In the genomic region with DNA sequence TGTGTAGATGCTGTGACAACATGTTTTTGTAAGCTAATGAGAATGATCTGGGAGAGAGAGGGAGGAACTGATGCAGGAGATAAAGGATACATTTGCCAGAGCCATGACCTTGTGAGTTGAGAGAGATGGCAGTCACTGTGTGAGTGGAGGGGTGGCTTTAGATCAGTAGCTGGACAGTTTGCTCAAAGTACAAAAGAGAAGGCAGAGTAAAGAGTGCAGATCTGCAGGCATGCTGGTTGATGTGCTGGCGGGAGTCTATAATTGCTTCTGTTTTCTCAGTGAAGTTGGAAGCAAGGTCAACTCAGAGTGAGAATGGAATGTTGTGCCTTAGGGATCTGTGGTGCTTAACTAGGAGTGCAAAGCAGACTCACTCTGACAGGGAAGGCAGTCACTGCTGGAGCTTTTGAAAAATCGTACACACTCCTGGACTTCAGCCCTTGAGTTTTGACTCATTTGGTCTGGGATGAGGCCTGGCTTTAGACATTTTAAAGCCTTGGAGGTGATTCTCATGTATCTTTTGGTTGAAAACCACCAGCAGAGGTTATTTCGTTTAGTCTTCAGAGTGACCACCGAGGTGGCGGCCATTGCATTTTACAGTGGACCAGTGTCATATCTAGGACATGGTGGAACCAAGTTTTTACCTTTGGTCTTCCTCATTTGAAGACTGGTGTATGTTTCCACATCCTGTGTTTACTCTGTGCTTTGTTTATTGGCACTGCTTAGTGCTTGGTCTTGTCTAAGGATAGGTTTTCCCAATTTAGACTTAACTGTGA, we compare ENCODE assay signal across 1 cellular context.
TF ChIP-seq lines count a peak whose summit lies in the region.

No MANE protein-coding gene starts in this region.

TF ChIP-seq in HepG2, 621 proteins besides CTCF, POLR2A, EP300 and RAD21 (continues in another document):
- TF ChIP-seq ZNF839 (CRISPR knock-in tag; IDR thresholded peaks at IDR 0.05; ENCODE audit: borderline replicate concordance) (no peak), PRPF4 (IDR thresholded peaks at IDR 0.05; ENCODE audit: low read depth, low read length, poor library complexity, severe bottlenecking) (no peak), ZNF570 (CRISPR knock-in tag; IDR thresholded peaks at IDR 0.05; ENCODE audit: borderline replicate concordance) (no peak), ZSCAN31 (CRISPR knock-in tag; IDR thresholded peaks at IDR 0.05; ENCODE audit: low read depth) (peak; percentile 61; the same call in 1 of the 2 replicates), ONECUT2 (CRISPR knock-in tag; IDR thresholded peaks at IDR 0.05) (no peak), ZBTB49 (CRISPR knock-in tag; IDR thresholded peaks at IDR 0.05; ENCODE audit: borderline replicate concordance) (no peak), ZNF432 (CRISPR knock-in tag; IDR thresholded peaks at IDR 0.05; ENCODE audit: borderline replicate concordance) (no peak), ZNF451 (CRISPR knock-in tag; IDR thresholded peaks at IDR 0.05) (no peak), NR2F6 (IDR thresholded peaks at IDR 0.05) (peak; percentile 76), NR2F6 (CRISPR knock-in tag; IDR thresholded peaks at IDR 0.05) (peak; percentile 76), ZNF557 (CRISPR knock-in tag; IDR thresholded peaks at IDR 0.05) (no peak), MIXL1 (CRISPR knock-in tag; IDR thresholded peaks at IDR 0.05) (peak; percentile 86; the same call in 1 of the 2 replicates), MAZ (IDR thresholded peaks at IDR 0.05; ENCODE audit: borderline replicate concordance, low read depth, low read length) (no peak), MAZ (CRISPR knock-in tag; IDR thresholded peaks at IDR 0.05; ENCODE audit: low read depth) (no peak), GATAD1 (CRISPR knock-in tag; IDR thresholded peaks at IDR 0.05) (no peak), REXO4 (CRISPR knock-in tag; IDR thresholded peaks at IDR 0.05; ENCODE audit: borderline replicate concordance) (no peak), KLF9 (CRISPR knock-in tag; IDR thresholded peaks at IDR 0.05; ENCODE audit: low read depth) (no peak), RBFOX2 (IDR thresholded peaks at IDR 0.05; ENCODE audit: low read depth, low read length) (peak; percentile 44; the same call in 1 of the 2 replicates), ZNF713 (CRISPR knock-in tag; IDR thresholded peaks at IDR 0.05) (no peak), RCOR2 (CRISPR knock-in tag; IDR thresholded peaks at IDR 0.05) (peak; percentile 74), RELA (CRISPR knock-in tag; IDR thresholded peaks at IDR 0.05) (no peak), ZBTB40 (IDR thresholded peaks at IDR 0.05) (no peak), ZBTB40 (CRISPR knock-in tag; IDR thresholded peaks at IDR 0.05) (peak; percentile 39; the same call in 1 of the 2 replicates), ZC3H4 (CRISPR knock-in tag; IDR thresholded peaks at IDR 0.05; ENCODE audit: borderline replicate concordance) (no peak), THAP9 (CRISPR knock-in tag; IDR thresholded peaks at IDR 0.05; ENCODE audit: borderline replicate concordance) (no peak), HNRNPL (IDR thresholded peaks at IDR 0.05; ENCODE audit: low read depth, low read length) (no peak), GLI4 (CRISPR knock-in tag; IDR thresholded peaks at IDR 0.05; ENCODE audit: borderline replicate concordance) (no peak), ZNF138 (CRISPR knock-in tag; IDR thresholded peaks at IDR 0.05; ENCODE audit: low read depth) (no peak), HIVEP1 (CRISPR knock-in tag; IDR thresholded peaks at IDR 0.05) (no peak), GMEB2 (CRISPR knock-in tag; IDR thresholded peaks at IDR 0.05; ENCODE audit: low read depth) (no peak), ELF3 (CRISPR knock-in tag; IDR thresholded peaks at IDR 0.05) (peak; percentile 46), ZNF124 (CRISPR knock-in tag; IDR thresholded peaks at IDR 0.05) (peak; percentile 72; the same call in 1 of the 2 replicates), PAF1 (CRISPR knock-in tag; IDR thresholded peaks at IDR 0.05) (no peak)
- TF ChIP-seq, protein P1, sequence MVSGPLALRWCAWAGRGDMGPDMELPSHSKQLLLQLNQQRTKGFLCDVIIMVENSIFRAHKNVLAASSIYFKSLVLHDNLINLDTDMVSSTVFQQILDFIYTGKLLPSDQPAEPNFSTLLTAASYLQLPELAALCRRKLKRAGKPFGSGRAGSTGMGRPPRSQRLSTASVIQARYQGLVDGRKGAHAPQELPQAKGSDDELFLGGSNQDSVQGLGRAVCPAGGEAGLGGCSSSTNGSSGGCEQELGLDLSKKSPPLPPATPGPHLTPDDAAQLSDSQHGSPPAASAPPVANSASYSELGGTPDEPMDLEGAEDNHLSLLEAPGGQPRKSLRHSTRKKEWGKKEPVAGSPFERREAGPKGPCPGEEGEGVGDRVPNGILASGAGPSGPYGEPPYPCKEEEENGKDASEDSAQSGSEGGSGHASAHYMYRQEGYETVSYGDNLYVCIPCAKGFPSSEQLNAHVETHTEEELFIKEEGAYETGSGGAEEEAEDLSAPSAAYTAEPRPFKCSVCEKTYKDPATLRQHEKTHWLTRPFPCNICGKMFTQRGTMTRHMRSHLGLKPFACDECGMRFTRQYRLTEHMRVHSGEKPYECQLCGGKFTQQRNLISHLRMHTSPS (CRISPR knock-in tag; IDR thresholded peaks at IDR 0.05; ENCODE audit: low read depth): no peak
- TF ChIP-seq, protein P2, sequence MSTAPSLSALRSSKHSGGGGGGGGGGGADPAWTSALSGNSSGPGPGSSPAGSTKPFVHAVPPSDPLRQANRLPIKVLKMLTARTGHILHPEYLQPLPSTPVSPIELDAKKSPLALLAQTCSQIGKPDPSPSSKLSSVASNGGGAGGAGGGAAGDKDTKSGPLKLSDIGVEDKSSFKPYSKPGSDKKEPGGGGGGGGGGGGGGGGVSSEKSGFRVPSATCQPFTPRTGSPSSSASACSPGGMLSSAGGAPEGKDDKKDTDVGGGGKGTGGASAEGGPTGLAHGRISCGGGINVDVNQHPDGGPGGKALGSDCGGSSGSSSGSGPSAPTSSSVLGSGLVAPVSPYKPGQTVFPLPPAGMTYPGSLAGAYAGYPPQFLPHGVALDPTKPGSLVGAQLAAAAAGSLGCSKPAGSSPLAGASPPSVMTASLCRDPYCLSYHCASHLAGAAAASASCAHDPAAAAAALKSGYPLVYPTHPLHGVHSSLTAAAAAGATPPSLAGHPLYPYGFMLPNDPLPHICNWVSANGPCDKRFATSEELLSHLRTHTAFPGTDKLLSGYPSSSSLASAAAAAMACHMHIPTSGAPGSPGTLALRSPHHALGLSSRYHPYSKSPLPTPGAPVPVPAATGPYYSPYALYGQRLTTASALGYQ (CRISPR knock-in tag; IDR thresholded peaks at IDR 0.05): no peak
- TF ChIP-seq, protein P3, sequence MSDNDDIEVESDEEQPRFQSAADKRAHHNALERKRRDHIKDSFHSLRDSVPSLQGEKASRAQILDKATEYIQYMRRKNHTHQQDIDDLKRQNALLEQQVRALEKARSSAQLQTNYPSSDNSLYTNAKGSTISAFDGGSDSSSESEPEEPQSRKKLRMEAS (IDR thresholded peaks at IDR 0.05): peak; percentile 57
